8 cellular contexts compared by ENCODE assay signal in the genomic region with DNA sequence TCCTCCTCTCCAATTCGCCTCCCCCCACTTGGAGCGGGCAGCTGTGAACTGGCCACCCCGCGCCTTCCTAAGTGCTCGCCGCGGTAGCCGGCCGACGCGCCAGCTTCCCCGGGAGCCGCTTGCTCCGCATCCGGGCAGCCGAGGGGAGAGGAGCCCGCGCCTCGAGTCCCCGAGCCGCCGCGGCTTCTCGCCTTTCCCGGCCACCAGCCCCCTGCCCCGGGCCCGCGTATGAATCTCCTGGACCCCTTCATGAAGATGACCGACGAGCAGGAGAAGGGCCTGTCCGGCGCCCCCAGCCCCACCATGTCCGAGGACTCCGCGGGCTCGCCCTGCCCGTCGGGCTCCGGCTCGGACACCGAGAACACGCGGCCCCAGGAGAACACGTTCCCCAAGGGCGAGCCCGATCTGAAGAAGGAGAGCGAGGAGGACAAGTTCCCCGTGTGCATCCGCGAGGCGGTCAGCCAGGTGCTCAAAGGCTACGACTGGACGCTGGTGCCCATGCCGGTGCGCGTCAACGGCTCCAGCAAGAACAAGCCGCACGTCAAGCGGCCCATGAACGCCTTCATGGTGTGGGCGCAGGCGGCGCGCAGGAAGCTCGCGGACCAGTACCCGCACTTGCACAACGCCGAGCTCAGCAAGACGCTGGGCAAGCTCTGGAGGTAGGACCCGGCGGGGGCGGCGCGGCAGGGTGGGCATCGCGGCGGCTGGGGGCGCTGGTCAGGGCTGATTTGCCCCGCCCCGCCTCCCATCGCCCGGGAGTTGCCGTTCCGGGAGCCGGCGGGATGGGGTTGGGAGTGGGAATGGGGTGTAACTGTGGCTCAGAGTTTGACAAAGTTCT. TPM values are rescaled to one million over a fixed set of nuclear protein-coding genes. Genes with fewer than 3 reads are reported as not detected.
A peak's percentile ranks its signal among the peaks of the same experiment; 100 is the strongest.
DNase-seq lines count a peak whose midpoint lies in the region; ATAC-seq and TF ChIP-seq lines count a peak whose summit lies in the region.

No MANE protein-coding gene starts in this region.

- TF ChIP-seq POLR2A in breast epithelium (IDR thresholded peaks at IDR 0.05) (no peak), thyroid gland (IDR thresholded peaks at IDR 0.05) (peak in 1 of 2 donors; percentile 44)

- no peaks in the 10 kb centered on the region for H3K36me3 Mint-ChIP-seq in activated T-helper 2 cell treated with anti-CD3 and anti-CD28 coated beads, Interferon-gamma antibody, Interleukin-2, Interleukin-4, amounts not matched to agents 10 μg/mL and 5 μg/mL and 100 μg/mL, durations not matched to agents 14 hours and 24 hours and 36 hours (ENCODE audit: low read depth)

- peaks cover 0 to 2% of the 10 kb centered on the region in 2 donors for H3K4me1 ChIP-seq in breast epithelium
- H3K4me1 ChIP-seq in left lung: peaks cover 12 to 15% of the 10 kb centered on the region in 2 donors
- H3K4me1 ChIP-seq in thyroid gland: peaks cover 29 to 41% of the 10 kb centered on the region in 2 donors

- peaks cover 27% of the 10 kb centered on the region for H3K27me3 ChIP-seq in BJ (ENCODE audit: control insufficient read depth, insufficient read depth, low read length)
- H3K27me3 ChIP-seq in breast epithelium: peaks cover 0 to 20% of the 10 kb centered on the region in 2 donors
- peaks cover 52 to 98% of the 10 kb centered on the region in 2 donors for H3K27me3 ChIP-seq in left lung
- no peaks in the 10 kb centered on the region for H3K27me3 ChIP-seq in thyroid gland

- H3K9me3 Mint-ChIP-seq in activated T-helper 2 cell treated with anti-CD3 and anti-CD28 coated beads, Interferon-gamma antibody, Interleukin-2, Interleukin-4, amounts not matched to agents 10 μg/mL and 5 μg/mL and 100 μg/mL, durations not matched to agents 14 hours and 24 hours and 36 hours: no peaks in the 10 kb centered on the region

- no peaks in the 10 kb centered on the region for H3K4me1 Mint-ChIP-seq in activated T-helper 2 cell treated with anti-CD3 and anti-CD28 coated beads, Interferon-gamma antibody, Interleukin-2, Interleukin-4, amounts not matched to agents 10 μg/mL and 5 μg/mL and 100 μg/mL, durations not matched to agents 14 hours and 24 hours and 36 hours (ENCODE audit: low read depth)

- intact Hi-C loops in breast epithelium (cut with DNase I; ENCODE audit: low total_unique reads): loop anchor here (10.0 kb wide), 1 partner anchor 327 kb away; no protein-coding TSS in a partner anchor
- intact Hi-C loops in left lung (cut with DNase I): no loop called here
- intact Hi-C loops in thyroid gland (cut with DNase I): loop anchor here (10.0 kb wide), 1 partner anchor 423 kb away; no protein-coding TSS in a partner anchor
- intact Hi-C loops in activated T-helper 2 cell treated with anti-CD3 and anti-CD28 coated beads, Interferon-gamma antibody, Interleukin-2, Interleukin-4, amounts not matched to agents 10 μg/mL and 5 μg/mL and 100 μg/mL, durations not matched to agents 14 hours and 24 hours and 36 hours (cut with micrococcal nuclease): loop anchor here (5.0 kb wide), 1 partner anchor 1046 kb away; the partner anchor contains the start of gene SSTR2

- no peak overlapping the region for H3K27ac Mint-ChIP-seq in activated T-helper 2 cell treated with anti-CD3 and anti-CD28 coated beads, Interferon-gamma antibody, Interleukin-2, Interleukin-4, amounts not matched to agents 10 μg/mL and 5 μg/mL and 100 μg/mL, durations not matched to agents 14 hours and 24 hours and 36 hours

- TF ChIP-seq EP300 in Ishikawa (IDR thresholded peaks at IDR 0.05; ENCODE audit: borderline replicate concordance): peak; percentile 18; the same call in 1 of the 2 replicates

- no peak overlapping the region for H3K4me3 Mint-ChIP-seq in activated T-helper 2 cell treated with anti-CD3 and anti-CD28 coated beads, Interferon-gamma antibody, Interleukin-2, Interleukin-4, amounts not matched to agents 10 μg/mL and 5 μg/mL and 100 μg/mL, durations not matched to agents 14 hours and 24 hours and 36 hours (ENCODE audit: low read depth)

- DNase-seq in BJ (ENCODE audit: low read depth): no peak
- no peak for DNase-seq in breast epithelium (ENCODE audit: low spot score in 2 of 2)
- peak; percentile 44 to 86 for DNase-seq in left lung
- DNase-seq in thyroid gland: peak; percentile 70 to 73
- DNase-seq in stimulated activated CD4-positive, alpha-beta T cell treated with anti-CD3 and anti-CD28 coated beads, Interleukin-15, amount 100 ng/mL, for 24 hours: no peak
- DNase-seq in activated T-helper 2 cell treated with anti-CD3 and anti-CD28 coated beads, Interferon-gamma antibody, Interleukin-2, Interleukin-4, amounts not matched to agents 10 μg/mL and 5 μg/mL and 100 μg/mL, durations not matched to agents 14 hours and 24 hours and 36 hours (ENCODE audit: low spot score): no peak

- POLR2A ChIA-PET in BJ (lab: Charles Lee): interaction anchor here (0.6 kb wide), 1 partner anchor 1392 kb away, joined by 3 read pairs; no protein-coding TSS in a partner anchor

- TF ChIP-seq CTCF in BJ (IDR thresholded peaks at IDR 0.05; ENCODE audit: insufficient read depth, low read depth, low read length) (no peak), breast epithelium (IDR thresholded peaks at IDR 0.05) (no peak), left lung (IDR thresholded peaks at IDR 0.05) (no peak), thyroid gland (IDR thresholded peaks at IDR 0.05) (peak in 2 of 6 experiments; percentile 5 to 27)

- H3K4me3 ChIP-seq in BJ (ENCODE audit: low read depth, low read length) (peak overlapping the region; percentile 71), breast epithelium (peak overlapping the region; percentile 53 to 85 (median 73)), left lung (peak overlapping the region; percentile 41 to 53), thyroid gland (replicated peaks in 1 of 3) (peak overlapping the region; percentile 81 to 83 (median 83))

- H3K27me3 Mint-ChIP-seq in activated T-helper 2 cell treated with anti-CD3 and anti-CD28 coated beads, Interferon-gamma antibody, Interleukin-2, Interleukin-4, amounts not matched to agents 10 μg/mL and 5 μg/mL and 100 μg/mL, durations not matched to agents 14 hours and 24 hours and 36 hours (ENCODE audit: low read depth): peaks cover 66% of the 10 kb centered on the region

- CTCF ChIA-PET in BJ (lab: Yijun Ruan, JAX): interaction anchor here (0.6 to 2.9 kb wide), 9 partner anchors 127 to 883 kb away, joined by 3 to 11 read pairs (median 3); no protein-coding TSS in a partner anchor

- no peak; the same call in 1 of the 2 replicates for TF ChIP-seq RAD21 in Ishikawa (IDR thresholded peaks at IDR 0.05; ENCODE audit: low read depth)

- H3K27ac ChIP-seq in breast epithelium (peak overlapping the region; percentile 87 to 93), left lung (peak overlapping the region; percentile 11 to 41), thyroid gland (peak overlapping the region; percentile 91 to 97 (median 95))

- ATAC-seq in GM19438 (IDR thresholded peaks at IDR 0.05; ENCODE audit: low read depth, unreplicated experiment): peak; percentile 19
- peak; percentile 37 for ATAC-seq in left lung

- no peaks in the 10 kb centered on the region for H3K9me3 ChIP-seq in breast epithelium
- no peaks in the 10 kb centered on the region for H3K9me3 ChIP-seq in left lung
- H3K9me3 ChIP-seq in thyroid gland: no peaks in the 10 kb centered on the region

- no peaks in the 10 kb centered on the region; the same call in 1 of the 2 replicates for H3K36me3 ChIP-seq in BJ (ENCODE audit: control insufficient read depth, insufficient read depth, low read length)
- no peaks in the 10 kb centered on the region for H3K36me3 ChIP-seq in breast epithelium
- no peaks in the 10 kb centered on the region for H3K36me3 ChIP-seq in left lung
- peaks cover 0 to 8% of the 10 kb centered on the region in 2 donors for H3K36me3 ChIP-seq in thyroid gland

- 0 to 4% methylated on average over 28 to 35 of the region's 88 CpGs for WGBS in thyroid gland, 2 donors

TF ChIP-seq in Ishikawa, 13 proteins besides CTCF, POLR2A, EP300 and RAD21 (continues in another document):
- TF ChIP-seq, protein P1, sequence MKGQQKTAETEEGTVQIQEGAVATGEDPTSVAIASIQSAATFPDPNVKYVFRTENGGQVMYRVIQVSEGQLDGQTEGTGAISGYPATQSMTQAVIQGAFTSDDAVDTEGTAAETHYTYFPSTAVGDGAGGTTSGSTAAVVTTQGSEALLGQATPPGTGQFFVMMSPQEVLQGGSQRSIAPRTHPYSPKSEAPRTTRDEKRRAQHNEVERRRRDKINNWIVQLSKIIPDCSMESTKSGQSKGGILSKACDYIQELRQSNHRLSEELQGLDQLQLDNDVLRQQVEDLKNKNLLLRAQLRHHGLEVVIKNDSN (IDR thresholded peaks at IDR 0.05): peak; percentile 2; the same call in 1 of the 2 replicates
- peak; percentile 53; the same call in 1 of the 2 replicates for TF ChIP-seq CEBPB (IDR thresholded peaks at IDR 0.05)
- TF ChIP-seq REST (IDR thresholded peaks at IDR 0.05; ENCODE audit: low read depth): peak; percentile 38; the same call in 1 of the 2 replicates

RNA-seq across cellular contexts. Expression of gene SOX9, which starts 0.6 kb away (rescaled TPM):
- 0.54 and 0.60 TPM in 2 replicates for polyA plus RNA-seq in BJ (2011; rRNA removed)
- polyA minus RNA-seq in BJ (2011; rRNA and poly(A)+ RNA removed): 0.33 and 0.51 TPM in 2 replicates
- total RNA-seq in breast epithelium (10 to 100 TPM in 2 of 3 donors, 1 to 10 TPM in 1; 3.0 to 47.7 (median 15.7) TPM), left lung (1 to 10 TPM; 6.6 to 9.6 TPM), thyroid gland (10 to 100 TPM; 15.5 to 32.6 (median 23.3) TPM)
- not detected in 2 replicates for total RNA-seq in activated T-helper 2 cell treated with anti-CD3 and anti-CD28 coated beads, Interferon-gamma antibody, Interleukin-2, Interleukin-4, amounts not matched to agents 10 μg/mL and 5 μg/mL and 100 μg/mL, durations not matched to agents 14 hours and 24 hours and 36 hours

Comparison
In these comparisons a context has a peak if more than half of its experiments do, and no peak if none do; other contexts are left out.
1. DNase-seq: peak in left lung (2 of 2) and thyroid gland (2 of 2); none in BJ (single experiment), breast epithelium (0 of 2), stimulated activated CD4-positive, alpha-beta T cell treated with anti-CD3 and anti-CD28 coated beads, Interleukin-15, amount 100 ng/mL, for 24 hours (single experiment) and activated T-helper 2 cell treated with anti-CD3 and anti-CD28 coated beads, Interferon-gamma antibody, Interleukin-2, Interleukin-4, amounts not matched to agents 10 μg/mL and 5 μg/mL and 100 μg/mL, durations not matched to agents 14 hours and 24 hours and 36 hours (single experiment).
2. H3K27ac ChIP-seq: peak in every context shown above with its lines; median percentile 95 in thyroid gland; 90 in breast epithelium; 26 in left lung.
3. intact Hi-C loops: an anchor here in breast epithelium (10.0 kb wide), thyroid gland (10.0 kb wide) and activated T-helper 2 cell treated with anti-CD3 and anti-CD28 coated beads, Interferon-gamma antibody, Interleukin-2, Interleukin-4, amounts not matched to agents 10 μg/mL and 5 μg/mL and 100 μg/mL, durations not matched to agents 14 hours and 24 hours and 36 hours (5.0 kb wide); none called in left lung.
4. Peak in every context shown above with its lines, with median percentiles within 50 percentile points of each other: H3K4me3 ChIP-seq.